In genomic region chr10:22682237-22683192, GRCh38 we compare ENCODE assay signal across 8 cellular contexts. TPM values are rescaled to one million over a fixed set of nuclear protein-coding genes. Genes with fewer than 3 reads are reported as not detected.
DNase-seq lines count a peak whose midpoint lies in the region; ATAC-seq lines count a peak whose summit lies in the region.

No MANE protein-coding gene starts in this region.

- H3K23ac ChIP-seq in mesenchymal stem cell (ENCODE audit: low read length in 2 of 2) = no peak overlapping the region

- no peaks in the 10 kb centered on the region for H3K9me3 ChIP-seq in mesenchymal stem cell (ENCODE audit: control insufficient read depth, low read length)

- peak overlapping the region; percentile 12 for H2AK5ac ChIP-seq in mesenchymal stem cell (ENCODE audit: low read length, severe bottlenecking)

- DNase-seq in A172 (ENCODE audit: low spot score) (peak; percentile 52), OCI-M1 (lab: John Stamatoyannopoulos, UW) (peak; percentile 73), mesenchymal stem cell (peak; percentile 81), NCI-H526 (lab: John Stamatoyannopoulos, UW) (no peak), ecto neural progenitor cell (ENCODE audit: low spot score) (no peak)

- H3K36me3 Mint-ChIP-seq in activated naive CD4-positive, alpha-beta T cell treated with anti-CD3 and anti-CD28 coated beads, Interleukin-2, amount 50 U/mL, for 24 hours = peaks cover 4% of the 10 kb centered on the region

- H3K14ac ChIP-seq in mesenchymal stem cell (ENCODE audit: low read length in 2 of 2) = no peak overlapping the region

- peak overlapping the region in 1 of 2 experiments; percentile 58 for H3K4ac ChIP-seq in mesenchymal stem cell (ENCODE audit: low read depth in 1 of 2, low read length in 2 of 2)

- H3K4me2 ChIP-seq in mesenchymal stem cell (ENCODE audit: low read length, poor library complexity, severe bottlenecking) = no peak overlapping the region

- peak overlapping the region; percentile 80 for H3K4me3 Mint-ChIP-seq in activated naive CD4-positive, alpha-beta T cell treated with anti-CD3 and anti-CD28 coated beads, Interleukin-2, amount 50 U/mL, for 24 hours

- H3K79me1 ChIP-seq in mesenchymal stem cell (replicated peaks; ENCODE audit: low read length, poor library complexity, severe bottlenecking) = peaks cover 9% of the 10 kb centered on the region

- H3K18ac ChIP-seq in mesenchymal stem cell (ENCODE audit: low read depth in 1 of 2, low read length in 2 of 2) = peak overlapping the region in 1 of 2 experiments; percentile 48

- H3K27me3 Mint-ChIP-seq in activated naive CD4-positive, alpha-beta T cell treated with anti-CD3 and anti-CD28 coated beads, Interleukin-2, amount 50 U/mL, for 24 hours = no peaks in the 10 kb centered on the region

- H2BK15ac ChIP-seq in mesenchymal stem cell (ENCODE audit: low read depth, poor library complexity, severe bottlenecking) = no peak overlapping the region

- H2BK120ac ChIP-seq in mesenchymal stem cell (ENCODE audit: low read depth, low read length) = no peak overlapping the region

- H2AFZ ChIP-seq in mesenchymal stem cell (ENCODE audit: low read depth, low read length) = no peak overlapping the region

- H3K9me3 Mint-ChIP-seq in activated naive CD4-positive, alpha-beta T cell treated with anti-CD3 and anti-CD28 coated beads, Interleukin-2, amount 50 U/mL, for 24 hours = no peaks in the 10 kb centered on the region

- peak overlapping the region; percentile 43 for H3K9ac ChIP-seq in mesenchymal stem cell (ENCODE audit: low read length)

- no peak overlapping the region for H2BK5ac ChIP-seq in mesenchymal stem cell (ENCODE audit: low read depth, low read length, poor library complexity, severe bottlenecking)

- H3K4me1 ChIP-seq in mesenchymal stem cell (ENCODE audit: control insufficient read depth, insufficient read depth, low read depth, low read length) = peaks cover 22% of the 10 kb centered on the region

- H4K91ac ChIP-seq in mesenchymal stem cell (ENCODE audit: low read length) = no peak overlapping the region

- H3K27me3 ChIP-seq in mesenchymal stem cell (ENCODE audit: control insufficient read depth in 1 of 2, insufficient read depth in 1 of 2, low read length in 2 of 2) = no peaks in the 10 kb centered on the region

- 38% methylated on average over 4 of the region's 6 CpGs for WGBS in mesenchymal stem cell

- H3K36me3 ChIP-seq in mesenchymal stem cell (ENCODE audit: control insufficient read depth in 1 of 2, insufficient read depth in 2 of 2, low read depth in 1 of 2, low read length in 2 of 2) = no peaks in the 10 kb centered on the region

- H2BK12ac ChIP-seq in mesenchymal stem cell (ENCODE audit: low read length in 2 of 2) = no peak overlapping the region

- H3K4me1 Mint-ChIP-seq in activated naive CD4-positive, alpha-beta T cell treated with anti-CD3 and anti-CD28 coated beads, Interleukin-2, amount 50 U/mL, for 24 hours = peaks cover 93% of the 10 kb centered on the region

- peak overlapping the region; percentile 96 for H3K27ac Mint-ChIP-seq in activated naive CD4-positive, alpha-beta T cell treated with anti-CD3 and anti-CD28 coated beads, Interleukin-2, amount 50 U/mL, for 24 hours

- H3K27ac ChIP-seq in mesenchymal stem cell (ENCODE audit: low read length, poor library complexity, severe bottlenecking) = peak overlapping the region; percentile 83

- H3K4me3 ChIP-seq in mesenchymal stem cell (ENCODE audit: insufficient read depth in 1 of 2, low read depth in 1 of 2, low read length in 2 of 2) = no peak overlapping the region

- peak; percentile 32 for ATAC-seq in GM21381 (IDR thresholded peaks at IDR 0.05; ENCODE audit: unreplicated experiment)
- ATAC-seq in HG03378 (IDR thresholded peaks at IDR 0.05; ENCODE audit: unreplicated experiment) = no peak

- H4K8ac ChIP-seq in mesenchymal stem cell (ENCODE audit: low read length) = no peak overlapping the region

RNA-seq across cellular contexts. Expression of gene PIP4K2A, which starts 31.9 kb away (rescaled TPM):
- 74.9 and 92.5 TPM in 2 replicates for total RNA-seq in A172 (2014; rRNA removed; shearing (Covaris generic))
- polyA plus RNA-seq in mesenchymal stem cell (2013, experiment 1 of 2) = 53.7 TPM
- 51.9 TPM for polyA plus RNA-seq in mesenchymal stem cell (2013, experiment 2 of 2)

Comparison
In these comparisons a context has a peak if more than half of its experiments do, and no peak if none do; other contexts are left out.
1. DNase-seq: peak in A172 (single experiment), OCI-M1 (single experiment) and mesenchymal stem cell (single experiment); none in NCI-H526 (0 of 2) and ecto neural progenitor cell (single experiment).